Comparison of ENCODE assay signal across 20 cellular contexts in the genomic region with DNA sequence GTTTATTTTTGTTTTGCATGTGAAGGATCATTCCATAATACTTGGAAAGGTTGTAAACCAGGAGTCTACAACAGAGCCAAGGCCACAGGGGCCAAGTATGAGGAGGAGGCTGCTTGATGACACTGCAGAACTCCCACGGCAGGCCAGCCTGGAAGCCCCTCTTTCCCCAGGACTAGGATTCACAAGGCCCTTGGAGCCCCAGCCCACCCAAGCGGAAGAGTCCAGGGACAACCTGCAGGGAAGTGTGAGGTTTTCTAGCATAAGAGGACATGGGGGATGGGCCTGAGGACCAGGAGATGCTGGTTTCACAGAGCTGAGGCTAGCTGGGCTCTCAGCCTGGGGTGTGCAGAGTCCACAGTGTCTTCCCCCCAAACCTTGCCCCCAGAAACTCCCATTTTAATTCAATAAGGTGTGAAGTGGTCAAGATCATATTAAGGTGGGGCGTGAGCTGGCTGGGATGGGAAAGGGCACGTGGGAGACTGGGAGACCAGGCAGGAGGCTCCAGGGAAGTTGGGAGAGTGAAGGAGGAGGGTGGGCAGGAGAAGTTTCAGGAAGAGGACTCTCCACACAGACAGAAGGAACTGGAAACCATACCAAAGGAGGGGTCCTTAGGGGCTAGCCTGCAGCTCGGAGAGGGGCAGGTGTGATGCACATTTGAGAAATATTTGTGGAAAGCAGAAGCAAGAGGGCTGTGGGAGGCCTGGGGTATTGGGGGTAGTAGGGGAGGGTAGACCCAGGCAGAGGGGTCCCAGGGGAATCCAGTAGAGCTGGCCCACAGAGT. TPM values are rescaled to one million over a fixed set of nuclear protein-coding genes. Genes with fewer than 3 reads are reported as not detected.
DNase-seq lines count a peak whose midpoint lies in the region; ATAC-seq and TF ChIP-seq lines count a peak whose summit lies in the region.
"Had no signal": no experiment of that assay in that cellular context is flagged by ENCODE, and none has a peak within 500 bp of the region (broad histone marks: within the 10 kb centered on the region; RNA-seq: fewer than 3 reads in every experiment).

No MANE protein-coding gene starts in this region.

- H3K27me3 Mint-ChIP-seq in WTC11 (ENCODE audit: low read depth) (peaks cover 3% of the 10 kb centered on the region; the same call in 1 of the 2 replicates), brain (no peaks in the 10 kb centered on the region), neural crest cell (ENCODE audit: low read depth) (no peaks in the 10 kb centered on the region)

- H3K4me2 ChIP-seq in BLaER1, result peak overlapping the region; percentile 87
- H3K4me2 ChIP-seq: GM23338 had no signal

- H3K36me3 Mint-ChIP-seq in WTC11 (no peaks in the 10 kb centered on the region), brain (peaks cover 8% of the 10 kb centered on the region), neural crest cell (ENCODE audit: low read depth) (peaks cover 2% of the 10 kb centered on the region)
- H3K36me3 Mint-ChIP-seq: CD14-positive monocyte; CD8-positive, alpha-beta memory T cell had no signal

- H3K9me3 ChIP-seq in BLaER1, result no peaks in the 10 kb centered on the region
- H3K9me3 ChIP-seq: HAP-1 had no signal

- peaks cover 97% of the 10 kb centered on the region for H3K4me1 ChIP-seq in BLaER1

- peaks cover 9% of the 10 kb centered on the region for H3K4me1 Mint-ChIP-seq in WTC11
- peaks cover 54% of the 10 kb centered on the region for H3K4me1 Mint-ChIP-seq in brain
- H3K4me1 Mint-ChIP-seq in neural crest cell, result peaks cover 11% of the 10 kb centered on the region

- POLR2A ChIA-PET in WTC11 (lab: Charles Lee), result no interaction called here

- ATAC-seq in WTC11 (no peak), GM19395 (IDR thresholded peaks at IDR 0.05; ENCODE audit: unreplicated experiment) (no peak)
- ATAC-seq: GM23338 had no signal

- CTCF ChIA-PET in WTC11 (lab: Charles Lee), result interaction anchor here (0.8 to 1.2 kb wide), 2 partner anchors 12 to 123 kb away, joined by 3 read pairs; no protein-coding TSS in a partner anchor

- H3K27ac ChIP-seq in BLaER1 (no peak overlapping the region), coronary artery (no peak overlapping the region)
- H3K27ac ChIP-seq: 22Rv1 had no signal

- H3K27ac Mint-ChIP-seq in WTC11 (peak overlapping the region; percentile 4; the same call in 1 of the 2 replicates), brain (peak overlapping the region in 3 of 5 experiments; percentile 15 to 91 (median 20)), neural crest cell (ENCODE audit: unreplicated experiment) (peak overlapping the region; percentile 71)
- H3K27ac Mint-ChIP-seq: CD14-positive monocyte; CD4-positive, alpha-beta T cell; GM23338; HFFc6 had no signal

- H4K20me1 ChIP-seq in BLaER1, result peaks cover 100% of the 10 kb centered on the region

- no peak for DNase-seq in WTC11 (ENCODE audit: low spot score)
- DNase-seq in neural crest cell (ENCODE audit: low read depth, low spot score), result no peak
- DNase-seq in coronary artery (ENCODE audit: low spot score), result no peak
- DNase-seq in EL, result no peak
- DNase-seq in medulla oblongata (ENCODE audit: extremely low spot score), result no peak
- DNase-seq: AML-193; CD4-positive, alpha-beta T cell; CD8-positive, alpha-beta memory T cell; DMS 273 treated with DMSO at 0.1 percent for 48 hours; DMS79; GF-D8; HFFc6 had no signal

- H3K4me3 ChIP-seq in BLaER1 (no peak overlapping the region), coronary artery (no peak overlapping the region)
- H3K4me3 ChIP-seq: GM23338, HAP-1 had no signal

- no peaks in the 10 kb centered on the region for H3K9me3 Mint-ChIP-seq in WTC11
- H3K9me3 Mint-ChIP-seq in brain, result no peaks in the 10 kb centered on the region
- H3K9me3 Mint-ChIP-seq in neural crest cell, result no peaks in the 10 kb centered on the region
- H3K9me3 Mint-ChIP-seq: CD14-positive monocyte; CD4-positive, alpha-beta T cell; CD8-positive, alpha-beta memory T cell; GM23338; HFFc6 had no signal

- no peaks in the 10 kb centered on the region; the same call in 1 of the 2 replicates for H3K27me3 ChIP-seq in BLaER1

- no peak for TF ChIP-seq CTCF in WTC11 (IDR thresholded peaks at IDR 0.05)
- no peak for TF ChIP-seq CTCF in brain (conservative IDR thresholded peaks at IDR 0.05)
- TF ChIP-seq CTCF in neural crest cell (conservative IDR thresholded peaks at IDR 0.05), result no peak
- TF ChIP-seq CTCF in coronary artery (IDR thresholded peaks at IDR 0.05), result no peak

- no peak overlapping the region for H3K9ac ChIP-seq in BLaER1

- peaks cover 12% of the 10 kb centered on the region for H3K36me3 ChIP-seq in BLaER1
- H3K36me3 ChIP-seq: HAP-1 had no signal

- H3K4me3 Mint-ChIP-seq in WTC11, result no peak overlapping the region
- no peak overlapping the region for H3K4me3 Mint-ChIP-seq in brain
- no peak overlapping the region for H3K4me3 Mint-ChIP-seq in neural crest cell
- H3K4me3 Mint-ChIP-seq: CD14-positive monocyte; CD4-positive, alpha-beta T cell; CD8-positive, alpha-beta memory T cell; GM23338; HFFc6 had no signal

TF ChIP-seq in WTC11, 78 proteins besides CTCF, POLR2A, EP300 and RAD21 (continues in another document):
- TF ChIP-seq FOXK1 (CRISPR knock-in tag; IDR thresholded peaks at IDR 0.05), result no peak
- TF ChIP-seq TEAD1 (CRISPR knock-in tag; IDR thresholded peaks at IDR 0.05), result no peak
- no peak for TF ChIP-seq ELF4 (CRISPR knock-in tag; IDR thresholded peaks at IDR 0.05; ENCODE audit: low read depth)
- no peak for TF ChIP-seq ESRRA (CRISPR knock-in tag; IDR thresholded peaks at IDR 0.05; ENCODE audit: borderline replicate concordance)
- no peak for TF ChIP-seq FOXP1 (CRISPR knock-in tag; IDR thresholded peaks at IDR 0.05; ENCODE audit: borderline replicate concordance)
- no peak for TF ChIP-seq SMAD4 (CRISPR knock-in tag; IDR thresholded peaks at IDR 0.05)
- TF ChIP-seq, protein P1, sequence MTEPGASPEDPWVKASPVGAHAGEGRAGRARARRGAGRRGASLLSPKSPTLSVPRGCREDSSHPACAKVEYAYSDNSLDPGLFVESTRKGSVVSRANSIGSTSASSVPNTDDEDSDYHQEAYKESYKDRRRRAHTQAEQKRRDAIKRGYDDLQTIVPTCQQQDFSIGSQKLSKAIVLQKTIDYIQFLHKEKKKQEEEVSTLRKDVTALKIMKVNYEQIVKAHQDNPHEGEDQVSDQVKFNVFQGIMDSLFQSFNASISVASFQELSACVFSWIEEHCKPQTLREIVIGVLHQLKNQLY (CRISPR knock-in tag; IDR thresholded peaks at IDR 0.05), result no peak
- no peak for TF ChIP-seq GABPB1 (CRISPR knock-in tag; IDR thresholded peaks at IDR 0.05)
- TF ChIP-seq, protein P2, sequence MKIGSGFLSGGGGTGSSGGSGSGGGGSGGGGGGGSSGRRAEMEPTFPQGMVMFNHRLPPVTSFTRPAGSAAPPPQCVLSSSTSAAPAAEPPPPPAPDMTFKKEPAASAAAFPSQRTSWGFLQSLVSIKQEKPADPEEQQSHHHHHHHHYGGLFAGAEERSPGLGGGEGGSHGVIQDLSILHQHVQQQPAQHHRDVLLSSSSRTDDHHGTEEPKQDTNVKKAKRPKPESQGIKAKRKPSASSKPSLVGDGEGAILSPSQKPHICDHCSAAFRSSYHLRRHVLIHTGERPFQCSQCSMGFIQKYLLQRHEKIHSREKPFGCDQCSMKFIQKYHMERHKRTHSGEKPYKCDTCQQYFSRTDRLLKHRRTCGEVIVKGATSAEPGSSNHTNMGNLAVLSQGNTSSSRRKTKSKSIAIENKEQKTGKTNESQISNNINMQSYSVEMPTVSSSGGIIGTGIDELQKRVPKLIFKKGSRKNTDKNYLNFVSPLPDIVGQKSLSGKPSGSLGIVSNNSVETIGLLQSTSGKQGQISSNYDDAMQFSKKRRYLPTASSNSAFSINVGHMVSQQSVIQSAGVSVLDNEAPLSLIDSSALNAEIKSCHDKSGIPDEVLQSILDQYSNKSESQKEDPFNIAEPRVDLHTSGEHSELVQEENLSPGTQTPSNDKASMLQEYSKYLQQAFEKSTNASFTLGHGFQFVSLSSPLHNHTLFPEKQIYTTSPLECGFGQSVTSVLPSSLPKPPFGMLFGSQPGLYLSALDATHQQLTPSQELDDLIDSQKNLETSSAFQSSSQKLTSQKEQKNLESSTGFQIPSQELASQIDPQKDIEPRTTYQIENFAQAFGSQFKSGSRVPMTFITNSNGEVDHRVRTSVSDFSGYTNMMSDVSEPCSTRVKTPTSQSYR (CRISPR knock-in tag; IDR thresholded peaks at IDR 0.05), result no peak
- TF ChIP-seq NFATC4 (CRISPR knock-in tag; IDR thresholded peaks at IDR 0.05), result no peak
- TF ChIP-seq, protein P3, sequence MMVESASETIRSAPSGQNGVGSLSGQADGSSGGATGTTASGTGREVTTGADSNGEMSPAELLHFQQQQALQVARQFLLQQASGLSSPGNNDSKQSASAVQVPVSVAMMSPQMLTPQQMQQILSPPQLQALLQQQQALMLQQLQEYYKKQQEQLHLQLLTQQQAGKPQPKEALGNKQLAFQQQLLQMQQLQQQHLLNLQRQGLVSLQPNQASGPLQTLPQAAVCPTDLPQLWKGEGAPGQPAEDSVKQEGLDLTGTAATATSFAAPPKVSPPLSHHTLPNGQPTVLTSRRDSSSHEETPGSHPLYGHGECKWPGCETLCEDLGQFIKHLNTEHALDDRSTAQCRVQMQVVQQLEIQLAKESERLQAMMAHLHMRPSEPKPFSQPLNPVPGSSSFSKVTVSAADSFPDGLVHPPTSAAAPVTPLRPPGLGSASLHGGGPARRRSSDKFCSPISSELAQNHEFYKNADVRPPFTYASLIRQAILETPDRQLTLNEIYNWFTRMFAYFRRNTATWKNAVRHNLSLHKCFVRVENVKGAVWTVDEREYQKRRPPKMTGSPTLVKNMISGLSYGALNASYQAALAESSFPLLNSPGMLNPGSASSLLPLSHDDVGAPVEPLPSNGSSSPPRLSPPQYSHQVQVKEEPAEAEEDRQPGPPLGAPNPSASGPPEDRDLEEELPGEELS (CRISPR knock-in tag; IDR thresholded peaks at IDR 0.05), result no peak
- TF ChIP-seq GRHL2 (CRISPR knock-in tag; IDR thresholded peaks at IDR 0.05; ENCODE audit: insufficient replicate concordance, severe bottlenecking), result no peak
- TF ChIP-seq, protein P4, sequence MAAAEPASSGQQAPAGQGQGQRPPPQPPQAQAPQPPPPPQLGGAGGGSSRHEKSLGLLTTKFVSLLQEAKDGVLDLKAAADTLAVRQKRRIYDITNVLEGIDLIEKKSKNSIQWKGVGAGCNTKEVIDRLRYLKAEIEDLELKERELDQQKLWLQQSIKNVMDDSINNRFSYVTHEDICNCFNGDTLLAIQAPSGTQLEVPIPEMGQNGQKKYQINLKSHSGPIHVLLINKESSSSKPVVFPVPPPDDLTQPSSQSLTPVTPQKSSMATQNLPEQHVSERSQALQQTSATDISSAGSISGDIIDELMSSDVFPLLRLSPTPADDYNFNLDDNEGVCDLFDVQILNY (CRISPR knock-in tag; IDR thresholded peaks at IDR 0.05), result no peak
- TF ChIP-seq ZBTB21 (CRISPR knock-in tag; IDR thresholded peaks at IDR 0.05; ENCODE audit: borderline replicate concordance), result no peak

RNA-seq across cellular contexts. Expression of a gene that starts 12.4 kb away (rescaled TPM):
- 9.9 to 11.4 TPM (median 11.0 TPM) in 3 replicates for total RNA-seq in WTC11 (2021)
- 48.7 TPM for polyA plus RNA-seq in brain (ENCODE audit: insufficient read depth, low read depth, low replicate concordance)
- 25.2 and 25.5 TPM in 2 replicates for total RNA-seq in neural crest cell

RNA-seq across cellular contexts. Expression of a gene that starts 59.1 kb away (rescaled TPM):
- total RNA-seq in WTC11 (2021) (0.50 to 0.57 TPM in 2 of 3 replicates, not detected in the other), neural crest cell (0.86 and 2.9 TPM in 2 replicates)
- polyA plus RNA-seq in brain (ENCODE audit: insufficient read depth, low read depth, low replicate concordance), result 4.2 TPM
- total RNA-seq: CD8-positive, alpha-beta memory T cell; G401; GM23338; HFFc6 had no signal
- polyA plus RNA-seq: CD14-positive monocyte had no signal

Comparison
In these comparisons a context has a peak if more than half of its experiments do, and no peak if none do; other contexts are left out.
1. H3K27ac Mint-ChIP-seq: peak in every context shown above with its lines; median percentile 71 in neural crest cell; 20 in brain; 4 in WTC11.